ENCODE assay signal across 8 cellular contexts in the genomic region with DNA sequence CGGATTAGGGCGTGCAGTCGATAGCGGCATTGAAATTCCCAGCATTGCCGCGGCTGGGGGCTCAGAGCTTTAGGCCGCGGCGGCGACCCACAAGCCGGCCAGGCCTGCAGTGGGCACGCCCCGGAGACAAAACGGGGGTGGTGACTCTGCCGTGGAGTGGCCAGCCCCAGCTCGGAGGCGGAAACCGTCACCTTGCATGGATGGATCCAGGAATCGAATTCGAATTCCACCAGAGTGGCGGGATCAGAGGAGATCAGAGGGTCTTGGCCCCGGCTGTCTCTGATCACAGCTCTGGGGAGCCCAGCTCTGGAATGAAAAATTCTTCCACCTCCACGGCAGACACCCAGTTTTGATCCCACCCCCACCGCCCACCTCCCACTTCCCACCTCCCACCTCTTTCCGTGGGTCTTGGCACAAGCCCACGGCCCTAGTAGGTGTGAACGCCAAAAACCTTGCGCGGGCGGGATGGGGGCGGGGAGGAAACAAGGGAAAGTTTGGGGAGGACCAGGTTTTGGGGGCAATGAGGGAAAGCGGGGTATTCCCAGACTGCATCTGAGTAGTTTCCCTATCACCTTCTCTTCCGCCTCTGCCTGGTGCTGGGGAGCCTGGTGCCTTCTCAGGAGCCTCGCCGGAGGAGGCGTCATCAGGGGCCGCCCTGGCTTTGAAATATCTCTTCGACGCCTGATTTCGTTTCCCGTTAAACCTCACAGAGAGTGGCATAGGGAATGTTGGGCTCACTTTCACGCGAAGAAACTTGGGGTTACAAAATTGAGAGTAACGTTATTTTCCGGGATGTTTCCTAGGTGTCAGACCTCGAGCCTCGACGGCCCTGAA. TPM values are rescaled to one million over a fixed set of nuclear protein-coding genes. Genes with fewer than 3 reads are reported as not detected.
DNase-seq lines count a peak whose midpoint lies in the region; ATAC-seq and TF ChIP-seq lines count a peak whose summit lies in the region.

No MANE protein-coding gene starts in this region.

- intact Hi-C loops in heart left ventricle (cut with DNase I) (loop anchor here (2.0 to 10.0 kb wide), 23 partner anchors 96 to 1099 kb away; no protein-coding TSS in a partner anchor), psoas muscle (cut with DNase I) (loop anchor here (10.0 kb wide), 2 partner anchors 343 to 647 kb away; a partner anchor contains a TSS)

- ATAC-seq in heart left ventricle: no peak
- ATAC-seq in psoas muscle: peak in 1 of 4 donors; percentile 41
- no peak for ATAC-seq in GM21619 (IDR thresholded peaks at IDR 0.05; ENCODE audit: unreplicated experiment)
- ATAC-seq in HG03095 (IDR thresholded peaks at IDR 0.05; ENCODE audit: unreplicated experiment): no peak

- WGBS in heart left ventricle, 4 donors: 35 to 52% (median 42%) methylated on average over 47 to 48 of the region's 48 CpGs
- 41 to 47% (median 45%) methylated on average over 48 of the region's 48 CpGs for WGBS in psoas muscle, 3 donors

- H3K36me3 ChIP-seq in SJSA1 (peaks cover 25% of the 10 kb centered on the region), heart left ventricle (peaks cover 0 to 5% (median 0%) of the 10 kb centered on the region in 9 donors), psoas muscle (ENCODE audit: insufficient read depth in 1 of 2, low read depth in 1 of 2) (no peaks in the 10 kb centered on the region)

- TF ChIP-seq CTCF in heart left ventricle (IDR thresholded peaks at IDR 0.05) (no peak), psoas muscle (IDR thresholded peaks at IDR 0.05) (no peak)

- H3K4me3 ChIP-seq in SJSA1: peak overlapping the region; percentile 93
- peak overlapping the region; percentile 46 to 93 (median 72) for H3K4me3 ChIP-seq in heart left ventricle
- H3K4me3 ChIP-seq in psoas muscle: peak overlapping the region; percentile 78

- peaks cover 16% of the 10 kb centered on the region for H3K4me1 ChIP-seq in SJSA1 (replicated peaks)
- H3K4me1 ChIP-seq in heart left ventricle: peaks cover 0 to 23% (median 9%) of the 10 kb centered on the region in 12 donors
- H3K4me1 ChIP-seq in psoas muscle: no peaks in the 10 kb centered on the region

- H3K27me3 ChIP-seq in SJSA1 (replicated peaks) (no peaks in the 10 kb centered on the region), heart left ventricle (peaks cover 0 to 96% (median 5%) of the 10 kb centered on the region in 9 donors), psoas muscle (ENCODE audit: insufficient read depth in 3 of 3, low read length in 2 of 3) (peaks cover 0 to 54% (median 2%) of the 10 kb centered on the region in 3 donors)

- DNase-seq in Daoy (ENCODE audit: low read depth) (peak; percentile 12), SJSA1 (ENCODE audit: low read depth in 1 of 2, low spot score in 2 of 2) (no peak), heart left ventricle (peak in 3 of 5 donors; percentile 37 to 49 (median 43)), psoas muscle (peak in 1 of 2 donors; percentile 61), RPMI8226 (no peak), NCI-H1105 (lab: John Stamatoyannopoulos, UW) (no peak)

- no peak for TF ChIP-seq POLR2A in heart left ventricle (IDR thresholded peaks at IDR 0.05)

- H3K9me3 ChIP-seq in SJSA1 (replicated peaks) (peaks cover 5% of the 10 kb centered on the region), heart left ventricle (no peaks in the 10 kb centered on the region), psoas muscle (no peaks in the 10 kb centered on the region)

- peak overlapping the region; percentile 75; the same call in 1 of the 2 replicates for H3K27ac ChIP-seq in SJSA1
- H3K27ac ChIP-seq in heart left ventricle: peak overlapping the region in 11 of 12 donors; percentile 60 to 97 (median 95)
- peak overlapping the region; percentile 76 for H3K27ac ChIP-seq in psoas muscle

RNA-seq across cellular contexts. Expression of a gene that starts 1.4 kb away (rescaled TPM):
- total RNA-seq in Daoy (2014; rRNA removed; shearing (Covaris generic)): 6.5 and 6.7 TPM in 2 replicates
- total RNA-seq in SJSA1 (2014; rRNA removed; shearing (Covaris generic)): 8.1 and 8.2 TPM in 2 replicates
- total RNA-seq in heart left ventricle: 100 to 1,000 TPM in 1 of 9 donors, 10 to 100 TPM in 8; 28.6 to 101 (median 46.0) TPM
- 10 to 100 TPM; 34.7 to 45.9 TPM for polyA plus RNA-seq in heart left ventricle
- total RNA-seq in psoas muscle: 10 to 100 TPM in 1 of 4 donors, 1 to 10 TPM in 3; 1.2 to 27.6 (median 5.7) TPM
- 10 to 100 TPM in 2 of 3 donors, under 1 TPM in 1; 0.94 to 25.0 (median 17.8) TPM for polyA plus RNA-seq in psoas muscle

Comparison
In these comparisons a context has a peak if more than half of its experiments do, and no peak if none do; other contexts are left out.
1. DNase-seq: peak in Daoy (single experiment) and heart left ventricle (3 of 5); none in SJSA1 (0 of 2), RPMI8226 (single experiment) and NCI-H1105 (single experiment).
2. Peak in every context shown above with its lines, with median percentiles within 50 percentile points of each other: H3K27ac ChIP-seq and H3K4me3 ChIP-seq.